Comparison of ENCODE assay signal across 9 cellular contexts in genomic region chr11:67613960-67614715, GRCh38. TPM values are rescaled to one million over a fixed set of nuclear protein-coding genes. Genes with fewer than 3 reads are reported as not detected.
DNase-seq lines count a peak whose midpoint lies in the region; ATAC-seq, FAIRE-seq and TF ChIP-seq lines count a peak whose summit lies in the region.
"Had no signal": no experiment of that assay in that cellular context is flagged by ENCODE, and none has a peak within 500 bp of the region (broad histone marks: within the 10 kb centered on the region; RNA-seq: fewer than 3 reads in every experiment).

No MANE protein-coding gene starts in this region.

- H3K27me3 Mint-ChIP-seq in activated CD4-positive, alpha-beta memory T cell treated with anti-CD3 and anti-CD28 coated beads for 36 hours, result no peaks in the 10 kb centered on the region
- H3K27me3 Mint-ChIP-seq in naive thymus-derived CD4-positive, alpha-beta T cell, result peaks cover 0 to 9% (median 0%) of the 10 kb centered on the region in 5 donors

- no peaks in the 10 kb centered on the region; a peak in 1 of 4 replicates for H3K9me3 ChIP-seq in H1 (ENCODE audit: insufficient read depth in 2 of 2, low read depth in 1 of 2, low read length in 1 of 2)
- H3K9me3 ChIP-seq in naive thymus-derived CD4-positive, alpha-beta T cell (ENCODE audit: control insufficient read depth in 2 of 3, low read length in 3 of 3), result no peaks in the 10 kb centered on the region

- H3K4me1 Mint-ChIP-seq in activated CD4-positive, alpha-beta memory T cell treated with anti-CD3 and anti-CD28 coated beads for 36 hours (ENCODE audit: low read depth), result peaks cover 26% of the 10 kb centered on the region
- peaks cover 21 to 50% (median 37%) of the 10 kb centered on the region in 7 donors for H3K4me1 Mint-ChIP-seq in naive thymus-derived CD4-positive, alpha-beta T cell

- peak overlapping the region; percentile 98 for H3K27ac Mint-ChIP-seq in activated CD4-positive, alpha-beta memory T cell treated with anti-CD3 and anti-CD28 coated beads for 36 hours
- peak overlapping the region; percentile 92 to 99 (median 98) for H3K27ac Mint-ChIP-seq in naive thymus-derived CD4-positive, alpha-beta T cell

- TF ChIP-seq EP300 in H1 (IDR thresholded peaks at IDR 0.05; ENCODE audit: borderline replicate concordance in 1 of 2, low read depth in 2 of 2, low read length in 2 of 2), result no peak

- no peak overlapping the region; the same call in 1 of the 2 replicates for H4K8ac ChIP-seq in H1 (ENCODE audit: extremely low read depth, insufficient read depth, low read length)

- H3K4me3 ChIP-seq in H1 (ENCODE audit: extremely low read depth in 1 of 4, insufficient read depth in 2 of 4, low read depth in 3 of 4, low read length in 4 of 4), result peak overlapping the region in 1 of 4 experiments; percentile 18; a peak in 1 of 8 replicates
- peak overlapping the region; percentile 60 for H3K4me3 ChIP-seq in naive thymus-derived CD4-positive, alpha-beta T cell (ENCODE audit: low read length)

- H3K23me2 ChIP-seq in H1 (ENCODE audit: low read depth, low read length), result peaks cover 4% of the 10 kb centered on the region; the same call in 1 of the 2 replicates

- H3K4me1 ChIP-seq in H1 (replicated peaks in 1 of 4; ENCODE audit: control insufficient read depth in 3 of 4, insufficient read depth in 4 of 4, low read length in 3 of 4), result peaks cover 13 to 36% (median 31%) of the 10 kb centered on the region in 4 experiments
- H3K4me1 ChIP-seq in naive thymus-derived CD4-positive, alpha-beta T cell (ENCODE audit: control insufficient read depth in 2 of 2, insufficient read depth in 2 of 2, low read length in 2 of 2), result peaks cover 25 to 26% of the 10 kb centered on the region in 2 donors

- peaks cover 16% of the 10 kb centered on the region for H3K36me3 Mint-ChIP-seq in activated CD4-positive, alpha-beta memory T cell treated with anti-CD3 and anti-CD28 coated beads for 36 hours
- peaks cover 0 to 11% (median 0%) of the 10 kb centered on the region in 5 donors for H3K36me3 Mint-ChIP-seq in naive thymus-derived CD4-positive, alpha-beta T cell

- H2AK5ac ChIP-seq in H1 (ENCODE audit: low read depth, low read length), result 0 out of 2 replicates have a peak overlapping the region, but pooled peaks have one; percentile 86

- peaks cover 0 to 10% (median 5%) of the 10 kb centered on the region in 4 experiments; a peak in 6 of 7 replicates for H3K27me3 ChIP-seq in H1 (replicated peaks in 1 of 4; ENCODE audit: control insufficient read depth in 3 of 4, extremely low read depth in 1 of 4, insufficient read depth in 3 of 4, low read length in 3 of 4)
- no peaks in the 10 kb centered on the region for H3K27me3 ChIP-seq in naive thymus-derived CD4-positive, alpha-beta T cell (ENCODE audit: control insufficient read depth in 2 of 2, insufficient read depth in 2 of 2, low read length in 2 of 2)

- H3K27ac ChIP-seq in H1 (ENCODE audit: low read depth, low read length), result no peak overlapping the region
- peak overlapping the region; percentile 96 for H3K27ac ChIP-seq in naive thymus-derived CD4-positive, alpha-beta T cell (ENCODE audit: low read depth, low read length)

- CTCF ChIA-PET in activated CD4-positive, alpha-beta memory T cell treated with anti-CD3 and anti-CD28 coated beads for 36 hours (lab: Charles Lee), result interaction anchor here (0.9 to 4.9 kb wide), 10 partner anchors 9 to 263 kb away, joined by 3 to 59 read pairs (median 4); partner anchors contain the start of gene NUDT8
- CTCF ChIA-PET in H1 (lab: Charles Lee; ENCODE audit: partially characterized antibody), result interaction anchor here (0.6 to 7.3 kb wide), 37 partner anchors 8 to 116 kb away, joined by 3 to 117 read pairs (median 3); partner anchors contain the start of genes GSTP1 and NUDT8
- CTCF ChIA-PET in naive thymus-derived CD4-positive, alpha-beta T cell (lab: Charles Lee), result interaction anchor here (0.6 to 2.1 kb wide), 14 partner anchors 13 to 342 kb away, joined by 3 to 8 read pairs (median 3); partner anchors contain the start of gene NUDT8

- no peak overlapping the region; the same call in none of the 2 replicates for H3K18ac ChIP-seq in H1 (ENCODE audit: extremely low read depth, low read length)

- no peak overlapping the region for H3K4ac ChIP-seq in H1 (replicated peaks; ENCODE audit: insufficient read length, low read depth, low read length)

- peak overlapping the region; percentile 40 for H4K91ac ChIP-seq in H1 (replicated peaks; ENCODE audit: insufficient read length, low read length)

- POLR2A ChIA-PET in activated CD4-positive, alpha-beta memory T cell treated with anti-CD3 and anti-CD28 coated beads for 36 hours (lab: Charles Lee), result interaction anchor here (0.6 to 1.8 kb wide), 8 partner anchors 11 to 590 kb away, joined by 3 to 17 read pairs (median 3); partner anchors contain the start of genes NUDT8 and PPP1CA
- POLR2A ChIA-PET in H1 (lab: Charles Lee; ENCODE audit: partially characterized antibody), result interaction anchor here (0.6 to 10.7 kb wide), 7 partner anchors 9 to 356 kb away, joined by 3 to 194 read pairs (median 5); partner anchors contain the start of genes GSTP1 and NUDT8
- POLR2A ChIA-PET in naive thymus-derived CD4-positive, alpha-beta T cell (lab: Charles Lee), result interaction anchor here (0.5 to 2.8 kb wide), 12 partner anchors 9 to 185 kb away, joined by 3 to 27 read pairs (median 4); partner anchors contain the start of genes ACY3, GSTP1 and NUDT8

- peak; percentile 85 for ATAC-seq in HG02678 (IDR thresholded peaks at IDR 0.05; ENCODE audit: unreplicated experiment)
- peak; percentile 95 for ATAC-seq in naive thymus-derived CD4-positive, alpha-beta T cell

- TF ChIP-seq CTCF in H1 (IDR thresholded peaks at IDR 0.05; ENCODE audit: control extremely low read depth in 1 of 3, insufficient read depth in 1 of 3, low read depth in 1 of 3, low read length in 3 of 3), result peak in 2 of 3 experiments; percentile 77 to 79; a peak in 3 of 4 replicates

- peak overlapping the region; percentile 50; the same call in 1 of the 2 replicates for H2BK12ac ChIP-seq in H1 (ENCODE audit: low read depth, low read length)

- H3K79me2 ChIP-seq in H1 (ENCODE audit: control insufficient read depth in 1 of 2, insufficient read depth in 2 of 2, low read length in 2 of 2), result no peaks in the 10 kb centered on the region

- H3K56ac ChIP-seq in H1 (replicated peaks; ENCODE audit: insufficient read length, low read depth, low read length), result no peak overlapping the region

- peaks cover 5 to 19% (median 10%) of the 10 kb centered on the region in 4 experiments; a peak in 7 of 8 replicates for H3K36me3 ChIP-seq in H1 (ENCODE audit: control insufficient read depth in 2 of 4, insufficient read depth in 4 of 4, low read length in 3 of 4)
- H3K36me3 ChIP-seq in naive thymus-derived CD4-positive, alpha-beta T cell (ENCODE audit: control insufficient read depth in 2 of 3, insufficient read depth in 3 of 3, low read length in 3 of 3), result peaks cover 0 to 36% (median 4%) of the 10 kb centered on the region in 3 experiments

- H4K5ac ChIP-seq in H1 (ENCODE audit: insufficient read length, low read depth, low read length), result no peak overlapping the region

- no peak overlapping the region for H3K9ac ChIP-seq in H1 (replicated peaks in 1 of 4; ENCODE audit: extremely low read depth in 1 of 4, low read depth in 3 of 4, low read length in 3 of 4)

- intact Hi-C loops in activated CD4-positive, alpha-beta memory T cell treated with anti-CD3 and anti-CD28 coated beads for 36 hours (cut with micrococcal nuclease), result loop anchor here (2.0 kb wide), 1 partner anchor 15 kb away; the partner anchor contains the start of gene NUDT8
- intact Hi-C loops in naive thymus-derived CD4-positive, alpha-beta T cell (cut with micrococcal nuclease), result loop anchor here (1.0 to 2.0 kb wide), 4 partner anchors 8 to 45 kb away; partner anchors contain the start of genes GSTP1 (in 2 of the 2) and NDUFV1 (in 2 of the 2)

- no peak for FAIRE-seq in H1 (lab: Jason Lieb, UNC)
- FAIRE-seq: G401.6 had no signal

- H2BK5ac ChIP-seq in H1 (ENCODE audit: low read depth, low read length), result peak overlapping the region; percentile 60; the same call in 1 of the 2 replicates

- H4K20me1 ChIP-seq in H1 (replicated peaks in 1 of 2; ENCODE audit: control insufficient read depth in 1 of 2, insufficient read depth in 2 of 2, low read length in 2 of 2), result peaks cover 0 to 6% of the 10 kb centered on the region in 2 experiments

- peak overlapping the region; percentile 72; the same call in 1 of the 2 replicates for H2BK15ac ChIP-seq in H1 (ENCODE audit: low read length)

- no peaks in the 10 kb centered on the region for H3K9me3 Mint-ChIP-seq in activated CD4-positive, alpha-beta memory T cell treated with anti-CD3 and anti-CD28 coated beads for 36 hours
- no peaks in the 10 kb centered on the region for H3K9me3 Mint-ChIP-seq in naive thymus-derived CD4-positive, alpha-beta T cell

- no peak for TF ChIP-seq POLR2A in H1 (IDR thresholded peaks at IDR 0.05; ENCODE audit: control extremely low read depth in 1 of 2, low read depth in 2 of 2, low read length in 2 of 2)

- no peak overlapping the region for H2AFZ ChIP-seq in H1 (ENCODE audit: low read length)

- H3K4me2 ChIP-seq in H1 (ENCODE audit: insufficient read depth in 1 of 2, low read depth in 2 of 2, low read length in 2 of 2), result peak overlapping the region; percentile 15 to 57; a peak in 3 of 4 replicates

- H3K4me3 Mint-ChIP-seq in activated CD4-positive, alpha-beta memory T cell treated with anti-CD3 and anti-CD28 coated beads for 36 hours, result peak overlapping the region; percentile 79
- peak overlapping the region; percentile 59 to 87 (median 82) for H3K4me3 Mint-ChIP-seq in naive thymus-derived CD4-positive, alpha-beta T cell

- peak; percentile 24 to 45 for TF ChIP-seq RAD21 in H1 (IDR thresholded peaks at IDR 0.05 in 1 of 2, conservative IDR thresholded peaks at IDR 0.05 in 1 of 2; ENCODE audit: low read depth in 2 of 2, low read length in 2 of 2)

- H3K79me1 ChIP-seq in H1 (ENCODE audit: low read depth, low read length), result no peaks in the 10 kb centered on the region

- H3K14ac ChIP-seq in H1 (ENCODE audit: insufficient read length), result no peak overlapping the region

- peak; percentile 51 for DNase-seq in NCI-H2029 (lab: John Stamatoyannopoulos, UW)
- no peak for DNase-seq in NCI-H2029 treated with DMSO at 0.1 percent for 48 hours (lab: John Stamatoyannopoulos, UW)
- DNase-seq in NCI-H2171 treated with DMSO at 0.1 percent for 48 hours (lab: John Stamatoyannopoulos, UW), result peak; percentile 4
- DNase-seq in activated CD4-positive, alpha-beta memory T cell treated with anti-CD3 and anti-CD28 coated beads for 36 hours, result peak; percentile 92
- DNase-seq in H1 (ENCODE audit: low read depth in 1 of 2, low spot score in 2 of 2), result peak in 1 of 2 experiments; percentile 93
- peak; percentile 65 to 89 (median 85) for DNase-seq in naive thymus-derived CD4-positive, alpha-beta T cell
- DNase-seq in stimulated activated naive CD4-positive, alpha-beta T cell (lab: John Stamatoyannopoulos, UW), result peak; percentile 70 to 88 (median 78)

- H2BK120ac ChIP-seq in H1 (replicated peaks; ENCODE audit: low read depth, low read length), result no peak overlapping the region

- 46% methylated on average over 22 of the region's 23 CpGs; no CpG with 5 or more reads in 1 of the 2 experiments for WGBS in H1 (ENCODE audit: extremely low coverage in 1 of 2, insufficient coverage in 1 of 2, insufficient read length in 1 of 2, insufficient replicate concordance in 2 of 2, low coverage in 1 of 2, low lambda C conversion rate in 2 of 2, missing lambda C conversion rate in 1 of 2), 2 experiments

- H3K23ac ChIP-seq in H1 (ENCODE audit: insufficient read length), result no peak overlapping the region

- no peak overlapping the region for H2BK20ac ChIP-seq in H1 (ENCODE audit: low read length)

RNA-seq across cellular contexts. Expression of gene NDUFV1, which starts 7.4 kb away (rescaled TPM):
- total RNA-seq in activated CD4-positive, alpha-beta memory T cell treated with anti-CD3 and anti-CD28 coated beads for 36 hours, result 100 to 1,000 TPM; 279 to 287 TPM
- 131 TPM in 2 replicates for total RNA-seq in H1 (2021; fragmentation: NEBNext Ultra II Directional; extraction: Animal tissue kit (Norgen Biotek cat#: 25700))
- polyA plus RNA-seq in H1 (2011; rRNA removed), result 125 and 192 TPM in 2 replicates
- 152 TPM for polyA plus RNA-seq in H1 (2011; cell fraction: cytosol; rRNA removed)
- 304 TPM for polyA plus RNA-seq in H1 (2011; cell fraction: nucleus; rRNA removed)
- 89.8 to 192 TPM (median 174 TPM) in 4 replicates for polyA plus RNA-seq in H1 (2012, experiment 1 of 2)
- 101 TPM for polyA plus RNA-seq in H1 (2012, experiment 2 of 2)
- polyA plus RNA-seq in H1 (2013, experiment 1 of 2), result 72.0 TPM
- 62.7 TPM for polyA plus RNA-seq in H1 (2013, experiment 2 of 2)
- polyA minus RNA-seq in H1 (2011; rRNA and poly(A)+ RNA removed), result 60.2 and 75.0 TPM in 2 replicates
- 98.5 TPM for polyA minus RNA-seq in H1 (2011; cell fraction: cytosol; rRNA and poly(A)+ RNA removed)
- polyA minus RNA-seq in H1 (2011; cell fraction: nucleus; rRNA and poly(A)+ RNA removed), result 80.7 TPM
- 100 to 1,000 TPM; 198 to 253 (median 212) TPM for total RNA-seq in naive thymus-derived CD4-positive, alpha-beta T cell
- 100 to 1,000 TPM; 111 to 113 TPM for polyA plus RNA-seq in naive thymus-derived CD4-positive, alpha-beta T cell

RNA-seq across cellular contexts. Expression of gene NUDT8, which starts 15.6 kb away (rescaled TPM):
- 10 to 100 TPM; 23.3 to 24.3 TPM for total RNA-seq in activated CD4-positive, alpha-beta memory T cell treated with anti-CD3 and anti-CD28 coated beads for 36 hours
- total RNA-seq in H1 (2021; fragmentation: NEBNext Ultra II Directional; extraction: Animal tissue kit (Norgen Biotek cat#: 25700)), result 8.3 and 8.9 TPM in 2 replicates
- 7.2 and 11.0 TPM in 2 replicates for polyA plus RNA-seq in H1 (2011; rRNA removed)
- 6.0 TPM for polyA plus RNA-seq in H1 (2011; cell fraction: cytosol; rRNA removed)
- 11.8 TPM for polyA plus RNA-seq in H1 (2011; cell fraction: nucleus; rRNA removed)
- polyA plus RNA-seq in H1 (2012, experiment 1 of 2), result 4.1 to 12.0 TPM (median 10.6 TPM) in 4 replicates
- 8.1 TPM for polyA plus RNA-seq in H1 (2012, experiment 2 of 2)
- polyA plus RNA-seq in H1 (2013, experiment 1 of 2), result 4.7 TPM
- polyA plus RNA-seq in H1 (2013, experiment 2 of 2), result 4.5 TPM
- 1.5 and 1.6 TPM in 2 replicates for polyA minus RNA-seq in H1 (2011; rRNA and poly(A)+ RNA removed)
- 2.3 TPM for polyA minus RNA-seq in H1 (2011; cell fraction: cytosol; rRNA and poly(A)+ RNA removed)
- 6.0 TPM for polyA minus RNA-seq in H1 (2011; cell fraction: nucleus; rRNA and poly(A)+ RNA removed)
- 10 to 100 TPM in 1 of 5 experiments, 1 to 10 TPM in 4; 3.1 to 10.4 (median 4.0) TPM for total RNA-seq in naive thymus-derived CD4-positive, alpha-beta T cell
- polyA plus RNA-seq in naive thymus-derived CD4-positive, alpha-beta T cell, result 1 to 10 TPM; 3.3 to 3.7 TPM

RNA-seq across cellular contexts. Expression of gene TBX10, which starts 25.4 kb away (rescaled TPM):
- not detected for total RNA-seq in activated CD4-positive, alpha-beta memory T cell treated with anti-CD3 and anti-CD28 coated beads for 36 hours
- not detected in 2 replicates for total RNA-seq in H1 (2021; fragmentation: NEBNext Ultra II Directional; extraction: Animal tissue kit (Norgen Biotek cat#: 25700))
- polyA plus RNA-seq in H1 (2011; rRNA removed), result 0.09 and 0.17 TPM in 2 replicates
- polyA plus RNA-seq in H1 (2011; cell fraction: cytosol; rRNA removed), result not detected
- polyA plus RNA-seq in H1 (2011; cell fraction: nucleus; rRNA removed), result not detected
- polyA plus RNA-seq in H1 (2012, experiment 1 of 2), result 0.34 to 0.86 TPM (median 0.56 TPM) in 4 replicates
- 0.25 TPM for polyA plus RNA-seq in H1 (2012, experiment 2 of 2)
- 0.10 TPM for polyA plus RNA-seq in H1 (2013, experiment 1 of 2)
- polyA plus RNA-seq in H1 (2013, experiment 2 of 2), result 0.07 TPM
- 0.16 TPM in 1 of 2 replicates, not detected in the other for polyA minus RNA-seq in H1 (2011; rRNA and poly(A)+ RNA removed)
- not detected for polyA minus RNA-seq in H1 (2011; cell fraction: cytosol; rRNA and poly(A)+ RNA removed)
- not detected for polyA minus RNA-seq in H1 (2011; cell fraction: nucleus; rRNA and poly(A)+ RNA removed)
- total RNA-seq in naive thymus-derived CD4-positive, alpha-beta T cell, result not detected
- polyA plus RNA-seq in naive thymus-derived CD4-positive, alpha-beta T cell, result not detected

RNA-seq across cellular contexts. Expression of gene GSTP1, which starts 30.5 kb away (rescaled TPM):
- total RNA-seq in activated CD4-positive, alpha-beta memory T cell treated with anti-CD3 and anti-CD28 coated beads for 36 hours, result 100 to 1,000 TPM; 361 to 362 TPM
- total RNA-seq in H1 (2021; fragmentation: NEBNext Ultra II Directional; extraction: Animal tissue kit (Norgen Biotek cat#: 25700)), result 1,454 and 1,516 TPM in 2 replicates
- polyA plus RNA-seq in H1 (2011; rRNA removed), result 3,329 and 3,697 TPM in 2 replicates
- 2,378 TPM for polyA plus RNA-seq in H1 (2011; cell fraction: cytosol; rRNA removed)
- 2,569 TPM for polyA plus RNA-seq in H1 (2011; cell fraction: nucleus; rRNA removed)
- 1,993 to 2,737 TPM (median 2,451 TPM) in 4 replicates for polyA plus RNA-seq in H1 (2012, experiment 1 of 2)
- polyA plus RNA-seq in H1 (2012, experiment 2 of 2), result 3,069 TPM
- polyA plus RNA-seq in H1 (2013, experiment 1 of 2), result 1,370 TPM
- polyA plus RNA-seq in H1 (2013, experiment 2 of 2), result 1,386 TPM
- 842 and 1,024 TPM in 2 replicates for polyA minus RNA-seq in H1 (2011; rRNA and poly(A)+ RNA removed)
- polyA minus RNA-seq in H1 (2011; cell fraction: cytosol; rRNA and poly(A)+ RNA removed), result 714 TPM
- polyA minus RNA-seq in H1 (2011; cell fraction: nucleus; rRNA and poly(A)+ RNA removed), result 749 TPM
- 100 to 1,000 TPM in 4 of 5 experiments, 10 to 100 TPM in 1; 77.2 to 265 (median 139) TPM for total RNA-seq in naive thymus-derived CD4-positive, alpha-beta T cell
- polyA plus RNA-seq in naive thymus-derived CD4-positive, alpha-beta T cell, result 100 to 1,000 TPM; 190 to 202 TPM

RNA-seq across cellular contexts. Expression of gene ACY3, which starts 36.4 kb away (rescaled TPM):
- total RNA-seq in activated CD4-positive, alpha-beta memory T cell treated with anti-CD3 and anti-CD28 coated beads for 36 hours, result under 1 TPM; 0.29 to 0.33 TPM
- total RNA-seq in H1 (2021; fragmentation: NEBNext Ultra II Directional; extraction: Animal tissue kit (Norgen Biotek cat#: 25700)), result not detected in 2 replicates
- polyA plus RNA-seq in H1 (2011; rRNA removed), result 0.08 and 0.24 TPM in 2 replicates
- polyA plus RNA-seq in H1 (2011; cell fraction: cytosol; rRNA removed), result 0.09 TPM
- 0.14 TPM for polyA plus RNA-seq in H1 (2011; cell fraction: nucleus; rRNA removed)
- 0.20 TPM in 1 of 4 replicates, not detected in the others for polyA plus RNA-seq in H1 (2012, experiment 1 of 2)
- polyA plus RNA-seq in H1 (2012, experiment 2 of 2), result not detected
- 0.06 TPM for polyA plus RNA-seq in H1 (2013, experiment 1 of 2)
- polyA plus RNA-seq in H1 (2013, experiment 2 of 2), result not detected
- not detected in 2 replicates for polyA minus RNA-seq in H1 (2011; rRNA and poly(A)+ RNA removed)
- polyA minus RNA-seq in H1 (2011; cell fraction: cytosol; rRNA and poly(A)+ RNA removed), result not detected
- not detected for polyA minus RNA-seq in H1 (2011; cell fraction: nucleus; rRNA and poly(A)+ RNA removed)
- under 1 TPM in 3 of 5 experiments, not detected in 2; 0.29 to 0.49 (median 0.42) TPM for total RNA-seq in naive thymus-derived CD4-positive, alpha-beta T cell
- under 1 TPM in 1 of 2 donors, not detected in 1; 0.57 TPM for polyA plus RNA-seq in naive thymus-derived CD4-positive, alpha-beta T cell
